In the genomic region with DNA sequence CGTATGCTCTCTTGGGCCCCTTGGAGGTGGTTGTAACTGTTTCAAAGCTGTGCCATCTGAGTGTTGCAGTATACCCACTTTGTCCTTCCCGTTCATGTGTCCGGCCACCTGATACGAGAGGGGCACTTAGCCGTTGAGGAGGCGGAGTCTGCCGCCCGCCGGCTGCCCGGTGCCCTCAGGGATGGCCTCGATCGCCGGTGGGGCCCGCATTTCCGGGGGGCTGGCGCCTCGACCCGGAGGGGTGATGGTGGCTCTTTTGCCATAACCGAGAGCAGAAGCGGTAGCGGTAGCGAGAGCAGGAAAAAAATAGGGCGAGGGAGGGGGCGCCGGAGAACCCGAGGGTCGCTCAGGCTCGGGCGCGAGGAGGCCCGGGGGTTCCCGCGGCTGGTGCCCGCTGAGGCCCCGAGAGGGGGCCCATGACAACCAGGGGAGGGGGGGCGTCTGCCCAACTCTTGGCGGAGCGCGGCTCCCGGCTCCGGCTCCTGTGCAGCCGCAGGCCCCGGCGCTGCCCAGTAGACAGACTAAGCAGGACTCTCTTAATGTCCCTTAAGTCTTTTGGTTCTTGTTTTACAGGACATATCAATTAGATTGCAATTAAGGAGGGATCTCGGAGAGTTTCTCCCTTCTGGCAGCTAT, we compare ENCODE assay signal across 18 cellular contexts.
DNase-seq lines count a peak whose midpoint lies in the region; ATAC-seq and TF ChIP-seq lines count a peak whose summit lies in the region.
"Had no signal": no experiment of that assay in that cellular context is flagged by ENCODE, and none has a peak within 500 bp of the region (broad histone marks: within the 10 kb centered on the region; RNA-seq: fewer than 3 reads in every experiment).

No MANE protein-coding gene starts in this region.

- H3K4me3 Mint-ChIP-seq in CD4-positive, alpha-beta T cell: no peak overlapping the region
- no peak overlapping the region for H3K4me3 Mint-ChIP-seq in activated CD4-positive, alpha-beta memory T cell treated with anti-CD3 and anti-CD28 coated beads, Interleukin-2, amount 10 ng/mL, durations not matched to agents 7 days and 5 days
- no peak overlapping the region for H3K4me3 Mint-ChIP-seq in Caco-2 (ENCODE audit: unreplicated experiment)
- H3K4me3 Mint-ChIP-seq: activated CD4-positive, alpha-beta T cell treated with anti-CD3 and anti-CD28 coated beads, Interleukin-2, amount 10 ng/mL, durations not matched to agents 7 days and 5 days; activated T-helper 17 cell treated with anti-CD3 and anti-CD28 coated beads, Interleukin-2, amount 50 U/mL, for 72 hours; effector memory CD8-positive, alpha-beta T cell; natural killer cell had no signal

- POLR2A ChIA-PET in CD4-positive, alpha-beta T cell (lab: Charles Lee): no interaction called here
- POLR2A ChIA-PET in activated CD4-positive, alpha-beta memory T cell treated with anti-CD3 and anti-CD28 coated beads, Interleukin-2, amount 10 ng/mL, durations not matched to agents 7 days and 5 days (lab: Charles Lee): no interaction called here
- POLR2A ChIA-PET in Caco-2 (lab: Charles Lee): no interaction called here

- no peak for DNase-seq in Right ventricle myocardium inferior (ENCODE audit: missing footprints)
- no peak for DNase-seq in cardiac septum (ENCODE audit: low spot score)
- DNase-seq in left ventricle myocardium inferior: no peak
- DNase-seq in retina: peak; percentile 73
- no peak for DNase-seq in CD4-positive, alpha-beta T cell
- DNase-seq in activated CD4-positive, alpha-beta memory T cell treated with anti-CD3 and anti-CD28 coated beads, Interleukin-2, amount 10 ng/mL, durations not matched to agents 7 days and 5 days: no peak
- no peak for DNase-seq in Caco-2
- DNase-seq: activated CD4-positive, alpha-beta T cell treated with anti-CD3 and anti-CD28 coated beads, Interleukin-2, amount 10 ng/mL, durations not matched to agents 7 days and 5 days; body of pancreas; DMS79; effector memory CD8-positive, alpha-beta T cell; natural killer cell; NCI-H748 treated with DMSO at 0.1 percent for 48 hours; RPMI8226; trophoblast cell had no signal

- no peaks in the 10 kb centered on the region for H3K27me3 ChIP-seq in left ventricle myocardium inferior (ENCODE audit: low read depth)
- H3K27me3 ChIP-seq in CD4-positive, alpha-beta T cell (ENCODE audit: control insufficient read depth, insufficient read depth, low read length): peaks cover 18% of the 10 kb centered on the region
- H3K27me3 ChIP-seq in Caco-2 (replicated peaks; ENCODE audit: control insufficient read depth, insufficient read depth, low read length): no peaks in the 10 kb centered on the region
- H3K27me3 ChIP-seq: body of pancreas had no signal

- H3K36me3 ChIP-seq in left ventricle myocardium inferior (no peaks in the 10 kb centered on the region), Caco-2 (ENCODE audit: control insufficient read depth, insufficient read depth, low read length) (no peaks in the 10 kb centered on the region)

- H3K36me3 Mint-ChIP-seq in CD4-positive, alpha-beta T cell (ENCODE audit: low read depth): no peaks in the 10 kb centered on the region
- H3K36me3 Mint-ChIP-seq in activated CD4-positive, alpha-beta memory T cell treated with anti-CD3 and anti-CD28 coated beads, Interleukin-2, amount 10 ng/mL, durations not matched to agents 7 days and 5 days (ENCODE audit: low read depth): no peaks in the 10 kb centered on the region
- H3K36me3 Mint-ChIP-seq in Caco-2 (ENCODE audit: insufficient read depth, unreplicated experiment): no peaks in the 10 kb centered on the region
- H3K36me3 Mint-ChIP-seq: natural killer cell had no signal

- no peak overlapping the region for H3K27ac ChIP-seq in left ventricle myocardium inferior (replicated peaks)
- H3K27ac ChIP-seq in CD4-positive, alpha-beta T cell (ENCODE audit: low read depth, low read length): no peak overlapping the region
- H3K27ac ChIP-seq: body of pancreas had no signal

- H3K4me1 ChIP-seq in left ventricle myocardium inferior: no peaks in the 10 kb centered on the region
- no peaks in the 10 kb centered on the region for H3K4me1 ChIP-seq in Caco-2
- H3K4me1 ChIP-seq: body of pancreas had no signal

- no peaks in the 10 kb centered on the region for H3K9me3 ChIP-seq in left ventricle myocardium inferior (replicated peaks)
- no peaks in the 10 kb centered on the region for H3K9me3 ChIP-seq in CD4-positive, alpha-beta T cell (ENCODE audit: control insufficient read depth, low read length)
- H3K9me3 ChIP-seq in Caco-2: no peaks in the 10 kb centered on the region
- H3K9me3 ChIP-seq: body of pancreas had no signal

- TF ChIP-seq CTCF in left ventricle myocardium inferior (IDR thresholded peaks at IDR 0.05; ENCODE audit: borderline replicate concordance) (no peak), Caco-2 (IDR thresholded peaks at IDR 0.05; ENCODE audit: insufficient read depth in 1 of 2, low read depth in 1 of 2, low read length in 1 of 2, severe bottlenecking in 1 of 2, unreplicated experiment in 1 of 2) (no peak)
- no peak for TF ChIP-seq CTCF in CD4-positive, alpha-beta T cell (IDR thresholded peaks at IDR 0.05)

- CTCF ChIA-PET in CD4-positive, alpha-beta T cell (lab: Charles Lee): no interaction called here
- CTCF ChIA-PET in activated CD4-positive, alpha-beta memory T cell treated with anti-CD3 and anti-CD28 coated beads, Interleukin-2, amount 10 ng/mL, durations not matched to agents 7 days and 5 days (lab: Charles Lee): no interaction called here
- CTCF ChIA-PET in Caco-2 (lab: Charles Lee): no interaction called here

- intact Hi-C loops in Right ventricle myocardium inferior (cut with DNase I) (no loop called here), cardiac septum (cut with DNase I) (no loop called here), left ventricle myocardium inferior (cut with micrococcal nuclease) (no loop called here), Caco-2 (cut with micrococcal nuclease; ENCODE audit: unreplicated experiment) (no loop called here)
- intact Hi-C loops in CD4-positive, alpha-beta T cell (cut with DNase I, micrococcal nuclease): no loop called here

- no TSS peak for BruUV-seq in Caco-2 (replicated peaks; lab: Mats Ljungman, UMichigan)

- no peak overlapping the region for H3K27ac Mint-ChIP-seq in CD4-positive, alpha-beta T cell
- no peak overlapping the region for H3K27ac Mint-ChIP-seq in activated CD4-positive, alpha-beta memory T cell treated with anti-CD3 and anti-CD28 coated beads, Interleukin-2, amount 10 ng/mL, durations not matched to agents 7 days and 5 days
- no peak overlapping the region for H3K27ac Mint-ChIP-seq in Caco-2 (ENCODE audit: unreplicated experiment)
- H3K27ac Mint-ChIP-seq: activated CD4-positive, alpha-beta T cell treated with anti-CD3 and anti-CD28 coated beads, Interleukin-2, amount 10 ng/mL, durations not matched to agents 7 days and 5 days; activated T-helper 17 cell treated with anti-CD3 and anti-CD28 coated beads, Interleukin-2, amount 50 U/mL, for 72 hours; effector memory CD8-positive, alpha-beta T cell; natural killer cell had no signal

- H3K9me3 Mint-ChIP-seq in CD4-positive, alpha-beta T cell: no peaks in the 10 kb centered on the region
- H3K9me3 Mint-ChIP-seq in activated CD4-positive, alpha-beta memory T cell treated with anti-CD3 and anti-CD28 coated beads, Interleukin-2, amount 10 ng/mL, durations not matched to agents 7 days and 5 days: no peaks in the 10 kb centered on the region
- no peaks in the 10 kb centered on the region for H3K9me3 Mint-ChIP-seq in Caco-2 (ENCODE audit: unreplicated experiment)
- H3K9me3 Mint-ChIP-seq: activated CD4-positive, alpha-beta T cell treated with anti-CD3 and anti-CD28 coated beads, Interleukin-2, amount 10 ng/mL, durations not matched to agents 7 days and 5 days; activated T-helper 17 cell treated with anti-CD3 and anti-CD28 coated beads, Interleukin-2, amount 50 U/mL, for 72 hours; effector memory CD8-positive, alpha-beta T cell had no signal

- H3K4me3 ChIP-seq in left ventricle myocardium inferior: peak overlapping the region; percentile 61
- no peak overlapping the region for H3K4me3 ChIP-seq in Caco-2 (ENCODE audit: low read depth, low read length)
- H3K4me3 ChIP-seq: body of pancreas, smooth muscle cell had no signal

- no peaks in the 10 kb centered on the region for H3K4me1 Mint-ChIP-seq in CD4-positive, alpha-beta T cell (ENCODE audit: low read depth)
- H3K4me1 Mint-ChIP-seq in activated CD4-positive, alpha-beta memory T cell treated with anti-CD3 and anti-CD28 coated beads, Interleukin-2, amount 10 ng/mL, durations not matched to agents 7 days and 5 days: no peaks in the 10 kb centered on the region
- H3K4me1 Mint-ChIP-seq in Caco-2 (ENCODE audit: low read depth, unreplicated experiment): no peaks in the 10 kb centered on the region
- H3K4me1 Mint-ChIP-seq: activated CD4-positive, alpha-beta T cell treated with anti-CD3 and anti-CD28 coated beads, Interleukin-2, amount 10 ng/mL, durations not matched to agents 7 days and 5 days; activated T-helper 17 cell treated with anti-CD3 and anti-CD28 coated beads, Interleukin-2, amount 50 U/mL, for 72 hours; natural killer cell had no signal

- H3K27me3 Mint-ChIP-seq in CD4-positive, alpha-beta T cell: peaks cover 37% of the 10 kb centered on the region
- H3K27me3 Mint-ChIP-seq in activated CD4-positive, alpha-beta memory T cell treated with anti-CD3 and anti-CD28 coated beads, Interleukin-2, amount 10 ng/mL, durations not matched to agents 7 days and 5 days: peaks cover 21% of the 10 kb centered on the region
- H3K27me3 Mint-ChIP-seq in Caco-2 (ENCODE audit: insufficient read depth, unreplicated experiment): no peaks in the 10 kb centered on the region
- H3K27me3 Mint-ChIP-seq: effector memory CD8-positive, alpha-beta T cell had no signal

- ATAC-seq in Right ventricle myocardium inferior: peak; percentile 52
- no peak for ATAC-seq in CD4-positive, alpha-beta T cell (ENCODE audit: poor library complexity)
- no peak for ATAC-seq in HG02678 (IDR thresholded peaks at IDR 0.05; ENCODE audit: unreplicated experiment)
- ATAC-seq: activated T-helper 17 cell treated with anti-CD3 and anti-CD28 coated beads, Interleukin-2, amount 50 U/mL, for 72 hours; body of pancreas; effector memory CD8-positive, alpha-beta T cell; natural killer cell had no signal
